In genomic region chr14:25049559-25050493, GRCh38 we compare ENCODE assay signal across 8 cellular contexts. TPM values are rescaled to one million over a fixed set of nuclear protein-coding genes. Genes with fewer than 3 reads are reported as not detected.
DNase-seq lines count a peak whose midpoint lies in the region; ATAC-seq, FAIRE-seq and TF ChIP-seq lines count a peak whose summit lies in the region.

TSS of gene STXBP6 (minus strand) at chr14:25050147. CDS start at chr14:24974818, 75,329 bp downstream.

- H3K9me3 Mint-ChIP-seq in activated T-cell treated with anti-CD3 and anti-CD28 coated beads, Interleukin-2, amount 50 U/mL, for 4 hours: no peaks in the 10 kb centered on the region
- H3K9me3 Mint-ChIP-seq in natural killer cell: no peaks in the 10 kb centered on the region

- H3K36me3 Mint-ChIP-seq in activated T-cell treated with anti-CD3 and anti-CD28 coated beads, Interleukin-2, amount 50 U/mL, for 4 hours (ENCODE audit: insufficient read depth): no peaks in the 10 kb centered on the region
- H3K36me3 Mint-ChIP-seq in natural killer cell: no peaks in the 10 kb centered on the region

- H3K4me1 Mint-ChIP-seq in activated T-cell treated with anti-CD3 and anti-CD28 coated beads, Interleukin-2, amount 50 U/mL, for 4 hours (ENCODE audit: low read depth): peaks cover 8% of the 10 kb centered on the region
- peaks cover 7 to 12% of the 10 kb centered on the region in 2 donors for H3K4me1 Mint-ChIP-seq in natural killer cell

- H3K4me3 Mint-ChIP-seq in activated T-cell treated with anti-CD3 and anti-CD28 coated beads, Interleukin-2, amount 50 U/mL, for 4 hours: peak within 1 kb of the TSS; percentile 30
- H3K4me3 Mint-ChIP-seq in natural killer cell: peak within 1 kb of the TSS; percentile 83

- no peak for TF ChIP-seq CTCF in natural killer cell (IDR thresholded peaks at IDR 0.05)

- ATAC-seq in GM19035 (IDR thresholded peaks at IDR 0.05; ENCODE audit: unreplicated experiment) (peak; percentile 59), natural killer cell (peak in 2 of 3 donors; percentile 36 to 69)
- peak; percentile 48 to 57 for ATAC-seq in activated T-cell treated with anti-CD3 and anti-CD28 coated beads, Interleukin-2, amount 50 U/mL, for 4 hours

- peaks cover 53% of the 10 kb centered on the region for H3K27me3 Mint-ChIP-seq in activated T-cell treated with anti-CD3 and anti-CD28 coated beads, Interleukin-2, amount 50 U/mL, for 4 hours (ENCODE audit: low read depth)
- H3K27me3 Mint-ChIP-seq in natural killer cell (ENCODE audit: low read depth in 2 of 2): peaks cover 42 to 80% of the 10 kb centered on the region in 2 donors

- intact Hi-C loops in natural killer cell (cut with micrococcal nuclease): no loop called here

- no peak within 1 kb of the TSS for H3K27ac Mint-ChIP-seq in natural killer cell

- FAIRE-seq in frontal cortex (lab: Jason Lieb, UNC) (no peak), urothelium cell line (lab: Jason Lieb, UNC) (no peak)

- DNase-seq in CD1c-positive myeloid dendritic cell (ENCODE audit: extremely low spot score) (peak; percentile 59), MV-4-11 (lab: John Stamatoyannopoulos, UW) (peak; percentile 10), frontal cortex (ENCODE audit: low spot score in 2 of 2) (peak; percentile 82 to 88), natural killer cell (no peak), urothelium cell line (ENCODE audit: low spot score) (no peak), NCI-H2171 (lab: John Stamatoyannopoulos, UW) (no peak)
- no peak for DNase-seq in activated T-cell treated with anti-CD3 and anti-CD28 coated beads, Interleukin-2, amount 50 U/mL, for 4 hours

RNA-seq across cellular contexts. Expression of gene STXBP6, which starts in this region (rescaled TPM):
- total RNA-seq in activated T-cell treated with anti-CD3 and anti-CD28 coated beads, Interleukin-2, amount 50 U/mL, for 4 hours: under 1 TPM in 1 of 3 donors, not detected in 2; 0.18 TPM
- 37.9 TPM for total RNA-seq in frontal cortex
- under 1 TPM in 1 of 3 donors, not detected in 2; 0.20 TPM for total RNA-seq in natural killer cell

Comparison
In these comparisons a context has a peak if more than half of its experiments do, and no peak if none do; other contexts are left out.
1. RNA of gene STXBP6 (total RNA-seq): 37.9 TPM in frontal cortex (single experiment); 0.20 TPM in natural killer cell and 0.18 TPM in activated T-cell treated with anti-CD3 and anti-CD28 coated beads, Interleukin-2, amount 50 U/mL, for 4 hours; every median in the first group is over 10 times any median in the second.
2. Peak in ATAC-seq in activated T-cell treated with anti-CD3 and anti-CD28 coated beads, Interleukin-2, amount 50 U/mL, for 4 hours; RNA of the gene not detected or under 1 TPM.
3. Peak in ATAC-seq in natural killer cell; RNA of the gene not detected or under 1 TPM.
4. DNase-seq: peak in CD1c-positive myeloid dendritic cell (single experiment), MV-4-11 (single experiment) and frontal cortex (2 of 2); none in activated T-cell treated with anti-CD3 and anti-CD28 coated beads, Interleukin-2, amount 50 U/mL, for 4 hours (single experiment), natural killer cell (single experiment), urothelium cell line (single experiment) and NCI-H2171 (single experiment).
5. Peak in every context shown above with its lines, with median percentiles within 50 percentile points of each other: ATAC-seq.